19 cellular contexts compared by ENCODE assay signal in genomic region chr3:72746412-72747411, GRCh38.
DNase-seq lines count a peak whose midpoint lies in the region; ATAC-seq and TF ChIP-seq lines count a peak whose summit lies in the region.
"Had no signal": no experiment of that assay in that cellular context is flagged by ENCODE, and none has a peak within 500 bp of the region (broad histone marks: within the 10 kb centered on the region; RNA-seq: fewer than 3 reads in every experiment).

No MANE protein-coding gene starts in this region.

- no peaks in the 10 kb centered on the region for H3K9me3 ChIP-seq in right cardiac atrium (ENCODE audit: control insufficient read depth, low read length)
- H3K9me3 ChIP-seq: gastroesophageal sphincter, sigmoid colon, thoracic aorta had no signal

- H3K4me1 ChIP-seq in right cardiac atrium (ENCODE audit: control insufficient read depth, insufficient read depth, low read length), result no peaks in the 10 kb centered on the region
- H3K4me1 ChIP-seq: gastroesophageal sphincter, sigmoid colon had no signal

- no peak for TF ChIP-seq CTCF in nephron (IDR thresholded peaks at IDR 0.05; ENCODE audit: unreplicated experiment in 3 of 3)

- 58% methylated on average over 11 of the region's 11 CpGs for WGBS in right cardiac atrium

- no peak overlapping the region for H3K27ac ChIP-seq in right cardiac atrium (ENCODE audit: low read length)
- H3K27ac ChIP-seq: gastroesophageal sphincter, neural progenitor cell, sigmoid colon, thoracic aorta had no signal

- intact Hi-C loops in right cardiac atrium (cut with DNase I), result no loop called here

- peaks cover 60% of the 10 kb centered on the region for H3K4me1 Mint-ChIP-seq in nephron

- no peak overlapping the region for H3K4me3 ChIP-seq in right cardiac atrium (ENCODE audit: low read length)
- H3K4me3 ChIP-seq: gastroesophageal sphincter, neural progenitor cell, sigmoid colon, thoracic aorta had no signal

- peak; percentile 52 for DNase-seq in COLO829 (ENCODE audit: low spot score)
- peak; percentile 29 for DNase-seq in M059J (ENCODE audit: low read depth)
- peak; percentile 37 for DNase-seq in epidermal melanocyte (ENCODE audit: insufficient read length, low spot score)
- DNase-seq in HPDE6-E6E7 (ENCODE audit: extremely low spot score), result no peak
- DNase-seq in right cardiac atrium, result no peak
- no peak for DNase-seq in NCI-H345 treated with DMSO at 0.1 percent for 48 hours (lab: John Stamatoyannopoulos, UW; ENCODE audit: unreplicated experiment)
- no peak for DNase-seq in stimulated activated CD4-positive, alpha-beta T cell treated with anti-CD3 and anti-CD28 coated beads, Interleukin-4, amount 100 ng/mL, for 24 hours
- DNase-seq: activated naive CD8-positive, alpha-beta T cell treated with anti-CD3 and anti-CD28 coated beads for 36 hours; activated T-cell treated with anti-CD3 and anti-CD28 coated beads, Interleukin-2, amount 50 U/mL, for 24 hours; cerebellar nuclear complex; MV-4-11; NCI-H2081; sigmoid colon; stimulated activated CD4-positive, alpha-beta T cell treated with anti-CD3 and anti-CD28 coated beads, Interleukin-4, amount 100 ng/mL, for 4 hours had no signal

- no peak for ATAC-seq in right cardiac atrium
- ATAC-seq: gastroesophageal sphincter had no signal

- peak overlapping the region in 1 of 3 experiments; percentile 8 for H3K4me3 Mint-ChIP-seq in nephron
- H3K4me3 Mint-ChIP-seq: activated naive CD8-positive, alpha-beta T cell treated with anti-CD3 and anti-CD28 coated beads for 36 hours; activated T-cell treated with anti-CD3 and anti-CD28 coated beads, Interleukin-2, amount 50 U/mL, for 24 hours; B cell; neural progenitor cell had no signal

- peaks cover 18% of the 10 kb centered on the region for H3K27me3 Mint-ChIP-seq in nephron (ENCODE audit: low read depth)
- H3K27me3 Mint-ChIP-seq: activated naive CD8-positive, alpha-beta T cell treated with anti-CD3 and anti-CD28 coated beads for 36 hours; activated T-cell treated with anti-CD3 and anti-CD28 coated beads, Interleukin-2, amount 50 U/mL, for 24 hours had no signal

- no peaks in the 10 kb centered on the region for H3K36me3 Mint-ChIP-seq in nephron (ENCODE audit: low read depth)
- H3K36me3 Mint-ChIP-seq: neural progenitor cell had no signal

- no peaks in the 10 kb centered on the region for H3K9me3 Mint-ChIP-seq in nephron
- H3K9me3 Mint-ChIP-seq: activated naive CD8-positive, alpha-beta T cell treated with anti-CD3 and anti-CD28 coated beads for 36 hours; activated T-cell treated with anti-CD3 and anti-CD28 coated beads, Interleukin-2, amount 50 U/mL, for 24 hours; neural progenitor cell had no signal

- H3K27me3 ChIP-seq in right cardiac atrium (ENCODE audit: control insufficient read depth, insufficient read depth), result no peaks in the 10 kb centered on the region
- H3K27me3 ChIP-seq: gastroesophageal sphincter, neural progenitor cell, sigmoid colon had no signal

- peak overlapping the region; percentile 59 to 63 (median 63) for H3K27ac Mint-ChIP-seq in nephron
- H3K27ac Mint-ChIP-seq: activated naive CD8-positive, alpha-beta T cell treated with anti-CD3 and anti-CD28 coated beads for 36 hours; activated T-cell treated with anti-CD3 and anti-CD28 coated beads, Interleukin-2, amount 50 U/mL, for 24 hours; B cell; neural progenitor cell had no signal

Comparison
In these comparisons a context has a peak if more than half of its experiments do, and no peak if none do; other contexts are left out.
1. DNase-seq: peak in COLO829 (single experiment), M059J (single experiment) and epidermal melanocyte (single experiment); none in HPDE6-E6E7 (single experiment), right cardiac atrium (0 of 3), NCI-H345 treated with DMSO at 0.1 percent for 48 hours (single experiment) and stimulated activated CD4-positive, alpha-beta T cell treated with anti-CD3 and anti-CD28 coated beads, Interleukin-4, amount 100 ng/mL, for 24 hours (single experiment).